In genomic region chr11:13463779-13464290, GRCh38 we compare ENCODE assay signal across 8 cellular contexts. TPM values are rescaled to one million over a fixed set of nuclear protein-coding genes. Genes with fewer than 3 reads are reported as not detected.
A peak's percentile ranks its signal among the peaks of the same experiment; 100 is the strongest.
DNase-seq lines count a peak whose midpoint lies in the region; ATAC-seq, FAIRE-seq and TF ChIP-seq lines count a peak whose summit lies in the region.

No MANE protein-coding gene starts in this region.

- no peaks in the 10 kb centered on the region for H3K27me3 Mint-ChIP-seq in CD4-positive, alpha-beta T cell
- H3K27me3 Mint-ChIP-seq in IgD-negative memory B cell (peaks cover 1% of the 10 kb centered on the region), naive B cell (peaks cover 0 to 2% (median under 1%) of the 10 kb centered on the region in 3 donors)

- H3K27ac Mint-ChIP-seq in CD4-positive, alpha-beta T cell, result peak overlapping the region; percentile 99
- H3K27ac Mint-ChIP-seq in IgD-negative memory B cell, result peak overlapping the region in 2 of 3 donors; percentile 81 to 97
- peak overlapping the region in 5 of 6 donors; percentile 97 to 99 (median 99) for H3K27ac Mint-ChIP-seq in naive B cell

- no peak for TF ChIP-seq CTCF in CD4-positive, alpha-beta T cell (IDR thresholded peaks at IDR 0.05)
- no peak for TF ChIP-seq CTCF in bronchial epithelial cell (IDR thresholded peaks at IDR 0.05; ENCODE audit: insufficient read depth, low read length, severe bottlenecking)

- POLR2A ChIA-PET in CD4-positive, alpha-beta T cell (lab: Charles Lee), result interaction anchor here (1.0 to 2.6 kb wide), 12 partner anchors 9 to 1428 kb away, joined by 3 to 12 read pairs (median 4); partner anchors contain the start of genes CYP2R1 and FAR1

- H3K9me3 ChIP-seq in CD4-positive, alpha-beta T cell (ENCODE audit: control insufficient read depth, low read length), result no peaks in the 10 kb centered on the region

- H3K36me3 ChIP-seq in bronchial epithelial cell (ENCODE audit: control insufficient read depth, insufficient read depth, low read length), result no peaks in the 10 kb centered on the region

- no peak for DNase-seq in CD4-positive, alpha-beta T cell
- peak; percentile 18 for DNase-seq in bronchial epithelial cell (ENCODE audit: low read depth)
- no peak for DNase-seq in naive B cell
- DNase-seq in HT-29 (ENCODE audit: low spot score), result no peak
- DNase-seq in stimulated activated CD4-positive, alpha-beta T cell treated with anti-CD3 and anti-CD28 coated beads, Interleukin-4, amount 100 ng/mL, for 24 hours, result no peak

- CTCF ChIA-PET in CD4-positive, alpha-beta T cell (lab: Charles Lee), result interaction anchor here (1.3 to 1.6 kb wide), 2 partner anchors 23 to 204 kb away, joined by 3 to 11 read pairs; no protein-coding TSS in a partner anchor

- no peaks in the 10 kb centered on the region for H3K27me3 ChIP-seq in CD4-positive, alpha-beta T cell (ENCODE audit: control insufficient read depth, insufficient read depth, low read length)
- H3K27me3 ChIP-seq in bronchial epithelial cell (ENCODE audit: control insufficient read depth, insufficient read depth, low read length), result no peaks in the 10 kb centered on the region

- FAIRE-seq in bronchial epithelial cell (lab: Jason Lieb, UNC), result no peak

- peaks cover 48% of the 10 kb centered on the region for H3K4me1 Mint-ChIP-seq in CD4-positive, alpha-beta T cell (ENCODE audit: low read depth)
- H3K4me1 Mint-ChIP-seq in IgD-negative memory B cell, result peaks cover 25 to 41% (median 29%) of the 10 kb centered on the region in 3 donors
- peaks cover 23 to 45% (median 42%) of the 10 kb centered on the region in 3 donors for H3K4me1 Mint-ChIP-seq in naive B cell

- intact Hi-C loops in CD4-positive, alpha-beta T cell (cut with DNase I, micrococcal nuclease), result loop anchor here (1.0 to 10.0 kb wide), 8 partner anchors 185 to 1619 kb away; partner anchors contain the start of genes FAR1 (in 2 of the 2), BMAL1 (in 1 of the 2), CYP2R1 (in 1 of the 2) and USP47 (in 1 of the 2)

- peak overlapping the region; percentile 96 for H3K4me3 ChIP-seq in bronchial epithelial cell (ENCODE audit: low read depth, low read length)

- H3K4me3 Mint-ChIP-seq in CD4-positive, alpha-beta T cell, result peak overlapping the region; percentile 100
- peak overlapping the region; percentile 95 to 100 (median 100) for H3K4me3 Mint-ChIP-seq in IgD-negative memory B cell
- peak overlapping the region; percentile 99 to 100 (median 99) for H3K4me3 Mint-ChIP-seq in naive B cell

- H3K27ac ChIP-seq in CD4-positive, alpha-beta T cell (ENCODE audit: low read depth, low read length), result peak overlapping the region; percentile 82

- H3K36me3 Mint-ChIP-seq in CD4-positive, alpha-beta T cell (ENCODE audit: low read depth), result peaks cover 23% of the 10 kb centered on the region
- H3K36me3 Mint-ChIP-seq in IgD-negative memory B cell (peaks cover 4% of the 10 kb centered on the region), naive B cell (no peaks in the 10 kb centered on the region)

- ATAC-seq in CD4-positive, alpha-beta T cell (ENCODE audit: poor library complexity), result no peak
- ATAC-seq in naive B cell (ENCODE audit: low read depth in 2 of 2) (no peak), HG03521 (IDR thresholded peaks at IDR 0.05; ENCODE audit: unreplicated experiment) (no peak), GM18868 (IDR thresholded peaks at IDR 0.05; ENCODE audit: unreplicated experiment) (no peak)

- H3K9me3 Mint-ChIP-seq in CD4-positive, alpha-beta T cell, result no peaks in the 10 kb centered on the region
- H3K9me3 Mint-ChIP-seq in IgD-negative memory B cell (no peaks in the 10 kb centered on the region), naive B cell (no peaks in the 10 kb centered on the region)

RNA-seq across cellular contexts. Expression of gene BTBD10, which starts 0.8 kb away (rescaled TPM):
- 10 to 100 TPM; 13.3 to 14.8 TPM for total RNA-seq in CD4-positive, alpha-beta T cell
- polyA plus RNA-seq in IgD-negative memory B cell, result 12.5 TPM
- total RNA-seq in bronchial epithelial cell, result 120 and 128 TPM in 2 replicates
- 10 to 100 TPM in 5 of 6 donors, 1 to 10 TPM in 1; 7.4 to 17.8 (median 12.6) TPM for polyA plus RNA-seq in naive B cell (ENCODE audit: low read depth in 6 of 6)
- total RNA-seq in HT-29 (2014; rRNA removed; shearing (Covaris generic)), result 26.0 and 29.8 TPM in 2 replicates

RNA-seq across cellular contexts. Expression of gene PTH, which starts 32.0 kb away (rescaled TPM):
- total RNA-seq in CD4-positive, alpha-beta T cell, result not detected
- polyA plus RNA-seq in IgD-negative memory B cell, result not detected
- total RNA-seq in bronchial epithelial cell, result not detected in 2 replicates
- polyA plus RNA-seq in naive B cell (ENCODE audit: low read depth in 6 of 6), result not detected
- not detected in 2 replicates for total RNA-seq in HT-29 (2014; rRNA removed; shearing (Covaris generic))
